Comparison of ENCODE assay signal across 8 cellular contexts in genomic region chr10:1665262-1665661, GRCh38.
"Had no signal": no experiment of that assay in that cellular context is flagged by ENCODE, and none has a peak within 500 bp of the region (broad histone marks: within the 10 kb centered on the region; RNA-seq: fewer than 3 reads in every experiment).

No MANE protein-coding gene starts in this region.

- FAIRE-seq: G401.6, GM12878, GM12891, GM12892, GM18507, GM19239 had no signal

- H3K4me3 ChIP-seq: GM12878 had no signal

- DNase-seq: GDM1, GF-D8 had no signal
